ENCODE assay signal across 29 cellular contexts in the genomic region with DNA sequence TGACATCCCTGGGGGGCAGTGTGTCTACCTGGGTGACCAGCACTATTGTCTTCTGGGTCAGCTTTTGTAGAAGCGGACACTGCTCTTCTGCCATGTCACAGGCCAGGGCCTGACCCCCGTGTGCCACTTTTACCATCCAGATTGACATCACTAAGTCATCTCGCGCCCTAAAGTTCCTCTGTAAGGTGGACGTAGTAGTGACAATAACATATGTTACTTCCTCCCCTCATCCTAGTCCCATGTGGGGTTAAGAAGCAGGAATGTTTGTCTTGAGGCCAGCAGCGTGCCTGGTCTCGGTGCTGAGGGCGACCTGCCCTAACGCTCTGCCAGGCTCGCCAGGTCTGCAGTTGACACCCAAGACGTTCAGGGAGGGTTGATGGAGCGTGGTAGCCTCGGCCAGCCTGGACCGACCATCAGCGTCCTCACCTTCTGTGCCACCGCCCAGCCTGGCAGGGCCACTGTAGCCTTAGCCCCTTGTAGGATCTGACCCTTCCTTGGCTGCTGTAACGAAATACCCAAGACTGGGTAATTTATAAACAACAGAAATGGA. TPM values are rescaled to one million over a fixed set of nuclear protein-coding genes. Genes with fewer than 3 reads are reported as not detected.
"Had no signal": no experiment of that assay in that cellular context is flagged by ENCODE, and none has a peak within 500 bp of the region (broad histone marks: within the 10 kb centered on the region; RNA-seq: fewer than 3 reads in every experiment).

No MANE protein-coding gene starts in this region.

- H3K27ac ChIP-seq: epithelial cell of prostate, esophagus squamous epithelium, heart right ventricle, left ventricle myocardium inferior, parathyroid adenoma, thyroid gland, upper lobe of left lung, VCaP had no signal

- ATAC-seq: activated CD8-positive, alpha-beta memory T cell treated with anti-CD3 and anti-CD28 coated beads, Interleukin-2, amount 10 ng/mL, durations not matched to agents 7 days and 5 days; activated naive CD8-positive, alpha-beta T cell treated with anti-CD3 and anti-CD28 coated beads, Interleukin-2, amount 50 U/mL, for 24 hours; heart right ventricle; right cardiac atrium; stimulated activated naive CD8-positive, alpha-beta T cell treated with anti-CD3 and anti-CD28 coated beads, Interleukin-15, Interleukin-2, amounts not matched to agents 100 U/mL and 50 U/mL, for 24 hours had no signal

- H3K27me3 Mint-ChIP-seq: activated naive CD4-positive, alpha-beta T cell treated with anti-CD3 and anti-CD28 coated beads, Interleukin-2, amount 50 U/mL, for 24 hours had no signal

- H3K9ac ChIP-seq: parathyroid adenoma had no signal

- H3K9me3 Mint-ChIP-seq: activated CD4-positive, alpha-beta memory T cell treated with anti-CD3 and anti-CD28 coated beads, Interleukin-2, amount 10 ng/mL, durations not matched to agents 7 days and 5 days; activated CD4-positive, alpha-beta T cell treated with anti-CD3 and anti-CD28 coated beads, Interleukin-2, amount 10 ng/mL, durations not matched to agents 24 days and 14 days; activated naive CD4-positive, alpha-beta T cell treated with anti-CD3 and anti-CD28 coated beads, Interleukin-2, amount 50 U/mL, for 24 hours; activated naive CD8-positive, alpha-beta T cell treated with anti-CD3 and anti-CD28 coated beads, Interleukin-2, amount 50 U/mL, for 24 hours; activated T-helper 1 cell treated with anti-CD3 and anti-CD28 coated beads, Interleukin-12 subunit alpha, Interleukin-12 subunit beta, Interleukin-2, Interleukin-4 antibody, amounts not matched to agents 30 ng/mL and 10 ng/mL and 1 ng/mL, durations not matched to agents 14 hours and 24 hours and 36 hours; nephron; T-helper 2 cell treated with Interferon-gamma antibody and Interleukin-4, amounts not matched to agents 5 μg/mL and 100 μg/mL, for 36 hours had no signal

- H3K9me3 ChIP-seq: breast epithelium, esophagus squamous epithelium, heart right ventricle, left ventricle myocardium inferior, thyroid gland, upper lobe of left lung had no signal

- H3K27me3 ChIP-seq: breast epithelium, thyroid gland, upper lobe of left lung had no signal

- H3K79me2 ChIP-seq: parathyroid adenoma had no signal

- H3K4me3 Mint-ChIP-seq: activated CD4-positive, alpha-beta memory T cell treated with anti-CD3 and anti-CD28 coated beads, Interleukin-2, amount 10 ng/mL, durations not matched to agents 7 days and 5 days; activated CD4-positive, alpha-beta T cell treated with anti-CD3 and anti-CD28 coated beads, Interleukin-2, amount 10 ng/mL, durations not matched to agents 24 days and 14 days; activated CD8-positive, alpha-beta memory T cell treated with anti-CD3 and anti-CD28 coated beads, Interleukin-2, amount 10 ng/mL, durations not matched to agents 7 days and 5 days; activated naive CD4-positive, alpha-beta T cell treated with anti-CD3 and anti-CD28 coated beads, Interleukin-2, amount 50 U/mL, for 24 hours; activated naive CD8-positive, alpha-beta T cell treated with anti-CD3 and anti-CD28 coated beads, Interleukin-2, amount 50 U/mL, for 24 hours; activated T-helper 1 cell treated with anti-CD3 and anti-CD28 coated beads, Interleukin-12 subunit alpha, Interleukin-12 subunit beta, Interleukin-2, Interleukin-4 antibody, amounts not matched to agents 30 ng/mL and 10 ng/mL and 1 ng/mL, durations not matched to agents 14 hours and 24 hours and 36 hours; nephron; T-helper 2 cell treated with Interferon-gamma antibody and Interleukin-4, amounts not matched to agents 5 μg/mL and 100 μg/mL, for 36 hours had no signal

- H3K36me3 ChIP-seq: breast epithelium, thyroid gland had no signal

- H3K4me3 ChIP-seq: breast epithelium, esophagus squamous epithelium, heart right ventricle, left ventricle myocardium inferior, thyroid gland, upper lobe of left lung had no signal

- H3K4me1 ChIP-seq: heart right ventricle, left ventricle myocardium inferior, upper lobe of left lung had no signal

- H3K4me1 Mint-ChIP-seq: activated CD4-positive, alpha-beta memory T cell treated with anti-CD3 and anti-CD28 coated beads, Interleukin-2, amount 10 ng/mL, durations not matched to agents 7 days and 5 days; activated CD4-positive, alpha-beta T cell treated with anti-CD3 and anti-CD28 coated beads, Interleukin-2, amount 10 ng/mL, durations not matched to agents 24 days and 14 days; activated CD8-positive, alpha-beta memory T cell treated with anti-CD3 and anti-CD28 coated beads, Interleukin-2, amount 10 ng/mL, durations not matched to agents 7 days and 5 days; activated naive CD4-positive, alpha-beta T cell treated with anti-CD3 and anti-CD28 coated beads, Interleukin-2, amount 50 U/mL, for 24 hours; activated naive CD8-positive, alpha-beta T cell treated with anti-CD3 and anti-CD28 coated beads, Interleukin-2, amount 50 U/mL, for 24 hours had no signal

- H3K27ac Mint-ChIP-seq: activated CD4-positive, alpha-beta memory T cell treated with anti-CD3 and anti-CD28 coated beads, Interleukin-2, amount 10 ng/mL, durations not matched to agents 7 days and 5 days; activated CD4-positive, alpha-beta T cell treated with anti-CD3 and anti-CD28 coated beads, Interleukin-2, amount 10 ng/mL, durations not matched to agents 24 days and 14 days; activated CD8-positive, alpha-beta memory T cell treated with anti-CD3 and anti-CD28 coated beads, Interleukin-2, amount 10 ng/mL, durations not matched to agents 7 days and 5 days; activated naive CD4-positive, alpha-beta T cell treated with anti-CD3 and anti-CD28 coated beads, Interleukin-2, amount 50 U/mL, for 24 hours; activated naive CD8-positive, alpha-beta T cell treated with anti-CD3 and anti-CD28 coated beads, Interleukin-2, amount 50 U/mL, for 24 hours; activated T-helper 1 cell treated with anti-CD3 and anti-CD28 coated beads, Interleukin-12 subunit alpha, Interleukin-12 subunit beta, Interleukin-2, Interleukin-4 antibody, amounts not matched to agents 30 ng/mL and 10 ng/mL and 1 ng/mL, durations not matched to agents 14 hours and 24 hours and 36 hours; nephron; T-helper 2 cell treated with Interferon-gamma antibody and Interleukin-4, amounts not matched to agents 5 μg/mL and 100 μg/mL, for 36 hours had no signal

- H3K36me3 Mint-ChIP-seq: activated CD8-positive, alpha-beta memory T cell treated with anti-CD3 and anti-CD28 coated beads, Interleukin-2, amount 10 ng/mL, durations not matched to agents 7 days and 5 days; activated naive CD4-positive, alpha-beta T cell treated with anti-CD3 and anti-CD28 coated beads, Interleukin-2, amount 50 U/mL, for 24 hours had no signal

- DNase-seq: activated CD4-positive, alpha-beta memory T cell treated with anti-CD3 and anti-CD28 coated beads, Interleukin-2, amount 10 ng/mL, durations not matched to agents 7 days and 5 days; activated CD4-positive, alpha-beta T cell treated with anti-CD3 and anti-CD28 coated beads, Interleukin-2, amount 10 ng/mL, durations not matched to agents 24 days and 14 days; activated CD4-positive, CD25-positive, alpha-beta regulatory T cell treated with anti-CD3 and anti-CD28 coated beads, Interleukin-2, amount 50 U/mL, for 72 hours; activated CD8-positive, alpha-beta memory T cell treated with anti-CD3 and anti-CD28 coated beads, Interleukin-2, amount 10 ng/mL, durations not matched to agents 7 days and 5 days; activated gamma-delta T cell treated with Interleukin-2 at 50 U/mL for 16 hours; activated naive CD8-positive, alpha-beta T cell treated with anti-CD3 and anti-CD28 coated beads, Interleukin-2, amount 50 U/mL, for 24 hours; activated T-cell treated with anti-CD3 and anti-CD28 coated beads for 4 hours; amygdala; central memory CD4-positive, alpha-beta T cell; esophagus squamous epithelium; foreskin melanocyte; heart right ventricle; left ventricle myocardium inferior; nucleus accumbens; right cardiac atrium; stimulated activated CD4-positive, alpha-beta T cell treated with anti-CD3 and anti-CD28 coated beads, Interleukin-2, amount 100 ng/mL, for 48 hours; stimulated activated naive CD8-positive, alpha-beta T cell treated with anti-CD3 and anti-CD28 coated beads, Interleukin-15, Interleukin-2, amounts not matched to agents 100 U/mL and 50 U/mL, for 24 hours; T-helper 1 cell; thyroid gland; upper lobe of left lung had no signal

- H2AFZ ChIP-seq: parathyroid adenoma had no signal

RNA-seq across cellular contexts. Expression of a gene that starts 47.7 kb away (rescaled TPM):
- total RNA-seq: activated CD4-positive, alpha-beta memory T cell treated with anti-CD3 and anti-CD28 coated beads, Interleukin-2, amount 10 ng/mL, durations not matched to agents 7 days and 5 days; activated CD4-positive, alpha-beta T cell treated with anti-CD3 and anti-CD28 coated beads, Interleukin-2, amount 10 ng/mL, durations not matched to agents 24 days and 14 days; activated CD8-positive, alpha-beta memory T cell treated with anti-CD3 and anti-CD28 coated beads, Interleukin-2, amount 10 ng/mL, durations not matched to agents 7 days and 5 days; activated T-helper 1 cell treated with anti-CD3 and anti-CD28 coated beads, Interleukin-12 subunit alpha, Interleukin-12 subunit beta, Interleukin-2, Interleukin-4 antibody, amounts not matched to agents 30 ng/mL and 10 ng/mL and 1 ng/mL, durations not matched to agents 14 hours and 24 hours and 36 hours; pulmonary artery endothelial cell had no signal
